Comparison of ENCODE assay signal across 16 cellular contexts in genomic region chr7:154699421-154699820, GRCh38.
A peak's percentile ranks its signal among the peaks of the same experiment; 100 is the strongest.
DNase-seq lines count a peak whose midpoint lies in the region; ATAC-seq and TF ChIP-seq lines count a peak whose summit lies in the region.
"Had no signal": no experiment of that assay in that cellular context is flagged by ENCODE, and none has a peak within 500 bp of the region (broad histone marks: within the 10 kb centered on the region; RNA-seq: fewer than 3 reads in every experiment).

No MANE protein-coding gene starts in this region.

- POLR2A ChIA-PET in activated CD8-positive, alpha-beta T cell treated with anti-CD3 and anti-CD28 coated beads for 36 hours (lab: Charles Lee): interaction anchor here (0.8 kb wide), 1 partner anchor 16 kb away, joined by 3 read pairs; no protein-coding TSS in a partner anchor
- POLR2A ChIA-PET in activated CD8-positive, alpha-beta T cell treated with anti-CD3 and anti-CD28 coated beads, Interleukin-2, amount 10 ng/mL, durations not matched to agents 7 days and 5 days (lab: Charles Lee): no interaction called here

- H3K27ac ChIP-seq in left lung: no peak overlapping the region
- H3K27ac ChIP-seq: C4-2B, HL-60, PC-9 had no signal

- no peak overlapping the region for H3K4me3 Mint-ChIP-seq in activated CD8-positive, alpha-beta T cell treated with anti-CD3 and anti-CD28 coated beads for 36 hours
- H3K4me3 Mint-ChIP-seq in activated CD8-positive, alpha-beta T cell treated with anti-CD3 and anti-CD28 coated beads, Interleukin-2, amount 10 ng/mL, durations not matched to agents 7 days and 5 days: no peak overlapping the region
- H3K4me3 Mint-ChIP-seq in activated naive CD8-positive, alpha-beta T cell treated with anti-CD3 and anti-CD28 coated beads, Interleukin-2, amount 50 U/mL, for 24 hours: no peak overlapping the region
- H3K4me3 Mint-ChIP-seq: GM23338 had no signal

- no peak overlapping the region for H3K27ac Mint-ChIP-seq in activated CD8-positive, alpha-beta T cell treated with anti-CD3 and anti-CD28 coated beads for 36 hours
- H3K27ac Mint-ChIP-seq in activated CD8-positive, alpha-beta T cell treated with anti-CD3 and anti-CD28 coated beads, Interleukin-2, amount 10 ng/mL, durations not matched to agents 7 days and 5 days: no peak overlapping the region
- no peak overlapping the region for H3K27ac Mint-ChIP-seq in activated naive CD8-positive, alpha-beta T cell treated with anti-CD3 and anti-CD28 coated beads, Interleukin-2, amount 50 U/mL, for 24 hours
- H3K27ac Mint-ChIP-seq: GM23338 had no signal

- TF ChIP-seq CTCF in activated CD8-positive, alpha-beta T cell treated with anti-CD3 and anti-CD28 coated beads for 36 hours (IDR thresholded peaks at IDR 0.05): no peak
- TF ChIP-seq CTCF in left lung (IDR thresholded peaks at IDR 0.05): no peak
- TF ChIP-seq CTCF in GM20000 (IDR thresholded peaks at IDR 0.05; ENCODE audit: extremely low read depth, missing control alignments): no peak
- TF ChIP-seq CTCF in GM10266 (IDR thresholded peaks at IDR 0.05; ENCODE audit: control insufficient read depth, insufficient read depth, low read depth, missing control alignments): no peak

- ATAC-seq in activated CD8-positive, alpha-beta T cell treated with anti-CD3 and anti-CD28 coated beads for 36 hours: peak; percentile 58
- ATAC-seq in activated CD8-positive, alpha-beta T cell treated with anti-CD3 and anti-CD28 coated beads, Interleukin-2, amount 10 ng/mL, durations not matched to agents 7 days and 5 days: no peak
- ATAC-seq in activated naive CD8-positive, alpha-beta T cell treated with anti-CD3 and anti-CD28 coated beads, Interleukin-2, amount 50 U/mL, for 24 hours: peak; percentile 70
- peak; percentile 27 for ATAC-seq in left lung

- CTCF ChIA-PET in activated CD8-positive, alpha-beta T cell treated with anti-CD3 and anti-CD28 coated beads for 36 hours (lab: Charles Lee): interaction anchor here (1.2 to 1.4 kb wide), 3 partner anchors 10 to 44 kb away, joined by 4 to 9 read pairs (median 5); no protein-coding TSS in a partner anchor
- CTCF ChIA-PET in activated CD8-positive, alpha-beta T cell treated with anti-CD3 and anti-CD28 coated beads, Interleukin-2, amount 10 ng/mL, durations not matched to agents 7 days and 5 days (lab: Charles Lee): interaction anchor here (1.7 kb wide), 1 partner anchor 45 kb away, joined by 3 read pairs; no protein-coding TSS in a partner anchor

- H3K9me3 Mint-ChIP-seq in activated CD8-positive, alpha-beta T cell treated with anti-CD3 and anti-CD28 coated beads for 36 hours: peaks cover 2% of the 10 kb centered on the region
- H3K9me3 Mint-ChIP-seq in activated CD8-positive, alpha-beta T cell treated with anti-CD3 and anti-CD28 coated beads, Interleukin-2, amount 10 ng/mL, durations not matched to agents 7 days and 5 days (ENCODE audit: insufficient read depth): no peaks in the 10 kb centered on the region
- peaks cover 4% of the 10 kb centered on the region for H3K9me3 Mint-ChIP-seq in activated naive CD8-positive, alpha-beta T cell treated with anti-CD3 and anti-CD28 coated beads, Interleukin-2, amount 50 U/mL, for 24 hours

- H3K4me1 Mint-ChIP-seq in activated CD8-positive, alpha-beta T cell treated with anti-CD3 and anti-CD28 coated beads for 36 hours (ENCODE audit: low read depth): no peaks in the 10 kb centered on the region
- no peaks in the 10 kb centered on the region for H3K4me1 Mint-ChIP-seq in activated CD8-positive, alpha-beta T cell treated with anti-CD3 and anti-CD28 coated beads, Interleukin-2, amount 10 ng/mL, durations not matched to agents 7 days and 5 days (ENCODE audit: low read depth)
- H3K4me1 Mint-ChIP-seq in activated naive CD8-positive, alpha-beta T cell treated with anti-CD3 and anti-CD28 coated beads, Interleukin-2, amount 50 U/mL, for 24 hours: no peaks in the 10 kb centered on the region

- peaks cover 0 to 18% of the 10 kb centered on the region in 2 donors for H3K9me3 ChIP-seq in left lung
- H3K9me3 ChIP-seq: Caco-2 had no signal

- no peaks in the 10 kb centered on the region for H3K27me3 ChIP-seq in left lung

- H3K36me3 Mint-ChIP-seq in activated CD8-positive, alpha-beta T cell treated with anti-CD3 and anti-CD28 coated beads for 36 hours (ENCODE audit: low read depth): no peaks in the 10 kb centered on the region
- H3K36me3 Mint-ChIP-seq in activated CD8-positive, alpha-beta T cell treated with anti-CD3 and anti-CD28 coated beads, Interleukin-2, amount 10 ng/mL, durations not matched to agents 7 days and 5 days (ENCODE audit: low read depth): no peaks in the 10 kb centered on the region
- H3K36me3 Mint-ChIP-seq in activated naive CD8-positive, alpha-beta T cell treated with anti-CD3 and anti-CD28 coated beads, Interleukin-2, amount 50 U/mL, for 24 hours (ENCODE audit: low read depth): no peaks in the 10 kb centered on the region

- H3K4me1 ChIP-seq in left lung: no peaks in the 10 kb centered on the region
- H3K4me1 ChIP-seq: Caco-2 had no signal

- no peak overlapping the region for H3K4me3 ChIP-seq in left lung
- H3K4me3 ChIP-seq: GM23338, PC-9 had no signal

- H3K27me3 Mint-ChIP-seq in activated CD8-positive, alpha-beta T cell treated with anti-CD3 and anti-CD28 coated beads for 36 hours: no peaks in the 10 kb centered on the region
- H3K27me3 Mint-ChIP-seq in activated CD8-positive, alpha-beta T cell treated with anti-CD3 and anti-CD28 coated beads, Interleukin-2, amount 10 ng/mL, durations not matched to agents 7 days and 5 days (ENCODE audit: low read depth): no peaks in the 10 kb centered on the region
- no peaks in the 10 kb centered on the region for H3K27me3 Mint-ChIP-seq in activated naive CD8-positive, alpha-beta T cell treated with anti-CD3 and anti-CD28 coated beads, Interleukin-2, amount 50 U/mL, for 24 hours

- H3K36me3 ChIP-seq in left lung: no peaks in the 10 kb centered on the region

- peak; percentile 27 for DNase-seq in activated CD8-positive, alpha-beta T cell treated with anti-CD3 and anti-CD28 coated beads for 36 hours
- DNase-seq in activated CD8-positive, alpha-beta T cell treated with anti-CD3 and anti-CD28 coated beads, Interleukin-2, amount 10 ng/mL, durations not matched to agents 7 days and 5 days: no peak
- DNase-seq in HT1080 (ENCODE audit: low read depth): peak; percentile 69
- peak; percentile 2 for DNase-seq in activated naive CD8-positive, alpha-beta T cell treated with anti-CD3 and anti-CD28 coated beads, Interleukin-2, amount 50 U/mL, for 24 hours
- DNase-seq in left lung: no peak
- no peak for DNase-seq in DMS79 treated with DMSO at 0.1 percent for 48 hours (lab: John Stamatoyannopoulos, UW)
- DNase-seq in GM20000 (ENCODE audit: low spot score): no peak
- DNase-seq in GM10266 (ENCODE audit: extremely low spot score): no peak
- DNase-seq: Caco-2, NCI-H1092 treated with DMSO at 0.1 percent for 48 hours, NCI-H1694 treated with DMSO at 0.1 percent for 48 hours, PC-9, Right ventricle myocardium superior had no signal

- intact Hi-C loops in activated CD8-positive, alpha-beta T cell treated with anti-CD3 and anti-CD28 coated beads for 36 hours (cut with micrococcal nuclease): no loop called here
- intact Hi-C loops in left lung (cut with DNase I): no loop called here

Comparison
In these comparisons a context has a peak if more than half of its experiments do, and no peak if none do; other contexts are left out.
1. DNase-seq: peak in activated CD8-positive, alpha-beta T cell treated with anti-CD3 and anti-CD28 coated beads for 36 hours (single experiment), HT1080 (single experiment) and activated naive CD8-positive, alpha-beta T cell treated with anti-CD3 and anti-CD28 coated beads, Interleukin-2, amount 50 U/mL, for 24 hours (single experiment); none in activated CD8-positive, alpha-beta T cell treated with anti-CD3 and anti-CD28 coated beads, Interleukin-2, amount 10 ng/mL, durations not matched to agents 7 days and 5 days (single experiment), left lung (0 of 2), DMS79 treated with DMSO at 0.1 percent for 48 hours (single experiment), GM20000 (single experiment) and GM10266 (single experiment).